Comparison of ENCODE assay signal across 16 cellular contexts in genomic region chr3:49845694-49846093, GRCh38. TPM values are rescaled to one million over a fixed set of nuclear protein-coding genes. Genes with fewer than 3 reads are reported as not detected.
DNase-seq lines count a peak whose midpoint lies in the region; ATAC-seq and TF ChIP-seq lines count a peak whose summit lies in the region.
"Had no signal": no experiment of that assay in that cellular context is flagged by ENCODE, and none has a peak within 500 bp of the region (broad histone marks: within the 10 kb centered on the region; RNA-seq: fewer than 3 reads in every experiment).

No MANE protein-coding gene starts in this region.

- H3K36me3 ChIP-seq in Peyer's patch, result no peaks in the 10 kb centered on the region
- no peaks in the 10 kb centered on the region for H3K36me3 ChIP-seq in mucosa of descending colon (ENCODE audit: low read depth)
- H3K36me3 ChIP-seq in upper lobe of right lung, result no peaks in the 10 kb centered on the region
- no peaks in the 10 kb centered on the region for H3K36me3 ChIP-seq in transverse colon

- ATAC-seq in left colon, result peak; percentile 83
- ATAC-seq in mucosa of descending colon, result peak; percentile 48
- ATAC-seq in upper lobe of right lung, result no peak

- intact Hi-C loops in left colon (cut with DNase I, micrococcal nuclease) (no loop called here), mucosa of descending colon (cut with DNase I, micrococcal nuclease) (no loop called here), upper lobe of right lung (cut with DNase I) (no loop called here), transverse colon (cut with DNase I; ENCODE audit: low total_unique reads) (loop anchor here (10.0 kb wide), 1 partner anchor 141 kb away; no protein-coding TSS in a partner anchor)
- intact Hi-C loops in activated T-helper 1 cell treated with anti-CD3 and anti-CD28 coated beads, Interleukin-12 subunit alpha, Interleukin-12 subunit beta, Interleukin-2, Interleukin-4 antibody, amounts not matched to agents 30 ng/mL and 10 ng/mL and 1 ng/mL, durations not matched to agents 14 hours and 24 hours and 36 hours (cut with micrococcal nuclease), result no loop called here

- H3K4me3 ChIP-seq in Peyer's patch (no peak overlapping the region), mucosa of descending colon (no peak overlapping the region), upper lobe of right lung (no peak overlapping the region), transverse colon (no peak overlapping the region)
- H3K4me3 ChIP-seq: HAP-1 had no signal

- H3K36me3 Mint-ChIP-seq in progenitor cell of endocrine pancreas (ENCODE audit: insufficient read depth), result peaks cover 1% of the 10 kb centered on the region
- H3K36me3 Mint-ChIP-seq in activated T-helper 1 cell treated with anti-CD3 and anti-CD28 coated beads, Interleukin-12 subunit alpha, Interleukin-12 subunit beta, Interleukin-2, Interleukin-4 antibody, amounts not matched to agents 30 ng/mL and 10 ng/mL and 1 ng/mL, durations not matched to agents 14 hours and 24 hours and 36 hours (ENCODE audit: low read depth), result peaks cover 4% of the 10 kb centered on the region
- H3K36me3 Mint-ChIP-seq: CD4-positive, alpha-beta memory T cell had no signal

- no peaks in the 10 kb centered on the region for H3K4me1 Mint-ChIP-seq in progenitor cell of endocrine pancreas (ENCODE audit: low read depth)
- no peaks in the 10 kb centered on the region for H3K4me1 Mint-ChIP-seq in activated T-helper 1 cell treated with anti-CD3 and anti-CD28 coated beads, Interleukin-12 subunit alpha, Interleukin-12 subunit beta, Interleukin-2, Interleukin-4 antibody, amounts not matched to agents 30 ng/mL and 10 ng/mL and 1 ng/mL, durations not matched to agents 14 hours and 24 hours and 36 hours (ENCODE audit: low read depth)
- H3K4me1 Mint-ChIP-seq: CD4-positive, alpha-beta memory T cell had no signal

- H3K27me3 Mint-ChIP-seq in progenitor cell of endocrine pancreas, result no peaks in the 10 kb centered on the region
- H3K27me3 Mint-ChIP-seq in activated T-helper 1 cell treated with anti-CD3 and anti-CD28 coated beads, Interleukin-12 subunit alpha, Interleukin-12 subunit beta, Interleukin-2, Interleukin-4 antibody, amounts not matched to agents 30 ng/mL and 10 ng/mL and 1 ng/mL, durations not matched to agents 14 hours and 24 hours and 36 hours (ENCODE audit: insufficient read depth), result no peaks in the 10 kb centered on the region
- H3K27me3 Mint-ChIP-seq: CD4-positive, alpha-beta memory T cell had no signal

- H3K4me3 Mint-ChIP-seq in progenitor cell of endocrine pancreas (ENCODE audit: low read depth), result no peak overlapping the region
- H3K4me3 Mint-ChIP-seq in activated T-helper 1 cell treated with anti-CD3 and anti-CD28 coated beads, Interleukin-12 subunit alpha, Interleukin-12 subunit beta, Interleukin-2, Interleukin-4 antibody, amounts not matched to agents 30 ng/mL and 10 ng/mL and 1 ng/mL, durations not matched to agents 14 hours and 24 hours and 36 hours, result no peak overlapping the region
- H3K4me3 Mint-ChIP-seq: CD4-positive, alpha-beta memory T cell had no signal

- peak overlapping the region; percentile 67 for H3K27ac Mint-ChIP-seq in progenitor cell of endocrine pancreas
- no peak overlapping the region for H3K27ac Mint-ChIP-seq in activated T-helper 1 cell treated with anti-CD3 and anti-CD28 coated beads, Interleukin-12 subunit alpha, Interleukin-12 subunit beta, Interleukin-2, Interleukin-4 antibody, amounts not matched to agents 30 ng/mL and 10 ng/mL and 1 ng/mL, durations not matched to agents 14 hours and 24 hours and 36 hours

- no peaks in the 10 kb centered on the region for H3K9me3 Mint-ChIP-seq in progenitor cell of endocrine pancreas (ENCODE audit: low read depth)
- H3K9me3 Mint-ChIP-seq in activated T-helper 1 cell treated with anti-CD3 and anti-CD28 coated beads, Interleukin-12 subunit alpha, Interleukin-12 subunit beta, Interleukin-2, Interleukin-4 antibody, amounts not matched to agents 30 ng/mL and 10 ng/mL and 1 ng/mL, durations not matched to agents 14 hours and 24 hours and 36 hours, result no peaks in the 10 kb centered on the region

- TF ChIP-seq CTCF in Peyer's patch (IDR thresholded peaks at IDR 0.05) (peak in 2 of 6 experiments; percentile 14 to 20), mucosa of descending colon (IDR thresholded peaks at IDR 0.05) (no peak), progenitor cell of endocrine pancreas (IDR thresholded peaks at IDR 0.05; ENCODE audit: unreplicated experiment) (no peak), upper lobe of right lung (IDR thresholded peaks at IDR 0.05) (no peak), transverse colon (IDR thresholded peaks at IDR 0.05) (no peak)

- TF ChIP-seq POLR2A in Peyer's patch (IDR thresholded peaks at IDR 0.05), result no peak
- no peak for TF ChIP-seq POLR2A in transverse colon (IDR thresholded peaks at IDR 0.05)

- H3K9me3 ChIP-seq in Peyer's patch (no peaks in the 10 kb centered on the region), mucosa of descending colon (no peaks in the 10 kb centered on the region), upper lobe of right lung (no peaks in the 10 kb centered on the region), transverse colon (no peaks in the 10 kb centered on the region)
- H3K9me3 ChIP-seq: HAP-1 had no signal

- DNase-seq in Peyer's patch (peak in 1 of 3 donors; percentile 80), left colon (peak in 1 of 2 donors; percentile 16), mucosa of descending colon (peak in 1 of 3 donors; percentile 55), progenitor cell of endocrine pancreas (ENCODE audit: low spot score, unreplicated experiment) (no peak), NCI-H2227 (lab: John Stamatoyannopoulos, UW; ENCODE audit: unreplicated experiment) (no peak), upper lobe of right lung (no peak), transverse colon (no peak)
- no peak for DNase-seq in activated T-helper 1 cell treated with anti-CD3 and anti-CD28 coated beads, Interleukin-12 subunit alpha, Interleukin-12 subunit beta, Interleukin-2, Interleukin-4 antibody, amounts not matched to agents 30 ng/mL and 10 ng/mL and 1 ng/mL, durations not matched to agents 14 hours and 24 hours and 36 hours (ENCODE audit: low spot score)
- DNase-seq: ACHN; CD4-positive, alpha-beta memory T cell; DMS79 treated with DMSO at 0.1 percent for 48 hours; EL had no signal

- whole genome bisulfite sequencing in transverse colon (ENCODE audit: low coverage in 1 of 2), 2 donors, result 84 to 94% methylated on average over 3 of the region's 3 CpGs

- peak overlapping the region in 3 of 4 donors; percentile 22 to 75 (median 67) for H3K27ac ChIP-seq in Peyer's patch
- H3K27ac ChIP-seq in upper lobe of right lung, result no peak overlapping the region
- no peak overlapping the region for H3K27ac ChIP-seq in transverse colon
- H3K27ac ChIP-seq: C4-2B had no signal

- no peak for TF ChIP-seq EP300 in transverse colon (IDR thresholded peaks at IDR 0.05; ENCODE audit: low read depth)

- H3K4me1 ChIP-seq in Peyer's patch (peaks cover 0 to 5% (median 0%) of the 10 kb centered on the region in 4 donors), mucosa of descending colon (ENCODE audit: low read depth) (no peaks in the 10 kb centered on the region), upper lobe of right lung (no peaks in the 10 kb centered on the region), transverse colon (no peaks in the 10 kb centered on the region)
- H3K4me1 ChIP-seq: HAP-1 had no signal

- in situ Hi-C loops in transverse colon (cut with MboI; ENCODE audit: low pct_ligation_motif_present in 1 of 4, low pct_unique_long_range_greater_than_20kb in 1 of 4, low sequenced_read_pairs in 3 of 4), result loop anchor here in 1 of 4 donors (10.0 kb wide), 1 partner anchor 141 kb away; no protein-coding TSS in a partner anchor

- H3K27me3 ChIP-seq in Peyer's patch, result no peaks in the 10 kb centered on the region
- no peaks in the 10 kb centered on the region for H3K27me3 ChIP-seq in upper lobe of right lung
- H3K27me3 ChIP-seq in transverse colon, result no peaks in the 10 kb centered on the region

RNA-seq across cellular contexts. Expression of gene TRAIP, which starts 10.7 kb away (rescaled TPM):
- 1 to 10 TPM; 2.1 to 8.3 (median 4.7) TPM for total RNA-seq in Peyer's patch
- 1 to 10 TPM; 3.2 to 5.3 TPM for total RNA-seq in left colon
- total RNA-seq in mucosa of descending colon, result 1 to 10 TPM; 2.6 to 5.4 (median 4.0) TPM
- 16.2 and 20.6 TPM in 2 replicates for total RNA-seq in progenitor cell of endocrine pancreas
- 1.5 TPM for total RNA-seq in upper lobe of right lung
- total RNA-seq in activated T-helper 1 cell treated with anti-CD3 and anti-CD28 coated beads, Interleukin-12 subunit alpha, Interleukin-12 subunit beta, Interleukin-2, Interleukin-4 antibody, amounts not matched to agents 30 ng/mL and 10 ng/mL and 1 ng/mL, durations not matched to agents 14 hours and 24 hours and 36 hours, result 26.5 and 27.9 TPM in 2 replicates
- total RNA-seq in transverse colon, result 1 to 10 TPM; 1.2 to 1.7 (median 1.6) TPM

RNA-seq across cellular contexts. Expression of gene CAMKV, which starts 24.0 kb away (rescaled TPM):
- total RNA-seq in Peyer's patch (1 to 10 TPM in 2 of 4 donors, not detected in 2; 1.2 to 2.1 TPM), left colon (under 1 TPM; 0.12 to 0.34 TPM), mucosa of descending colon (not detected), progenitor cell of endocrine pancreas (1.6 and 2.1 TPM in 2 replicates), upper lobe of right lung (not detected), transverse colon (under 1 TPM in 1 of 4 donors, not detected in 3; 0.14 TPM)
- 0.96 and 1.0 TPM in 2 replicates for total RNA-seq in activated T-helper 1 cell treated with anti-CD3 and anti-CD28 coated beads, Interleukin-12 subunit alpha, Interleukin-12 subunit beta, Interleukin-2, Interleukin-4 antibody, amounts not matched to agents 30 ng/mL and 10 ng/mL and 1 ng/mL, durations not matched to agents 14 hours and 24 hours and 36 hours
- total RNA-seq: A172; CD4-positive, alpha-beta memory T cell; HT1080 had no signal

RNA-seq across cellular contexts. Expression of gene UBA7, which starts 31.9 kb away (rescaled TPM):
- 100 to 1,000 TPM; 155 to 349 (median 263) TPM for total RNA-seq in Peyer's patch
- total RNA-seq in left colon, result 100 to 1,000 TPM in 1 of 2 donors, 10 to 100 TPM in 1; 71.6 to 102 TPM
- total RNA-seq in mucosa of descending colon, result 100 to 1,000 TPM in 2 of 3 donors, 10 to 100 TPM in 1; 90.3 to 192 (median 139) TPM
- 1.2 and 2.2 TPM in 2 replicates for total RNA-seq in progenitor cell of endocrine pancreas
- 110 TPM for total RNA-seq in upper lobe of right lung
- total RNA-seq in activated T-helper 1 cell treated with anti-CD3 and anti-CD28 coated beads, Interleukin-12 subunit alpha, Interleukin-12 subunit beta, Interleukin-2, Interleukin-4 antibody, amounts not matched to agents 30 ng/mL and 10 ng/mL and 1 ng/mL, durations not matched to agents 14 hours and 24 hours and 36 hours, result 90.3 and 97.5 TPM in 2 replicates
- 100 to 1,000 TPM in 1 of 4 donors, 10 to 100 TPM in 3; 77.5 to 112 (median 94.0) TPM for total RNA-seq in transverse colon

RNA-seq across cellular contexts. Expression of gene INKA1, which starts 42.6 kb away (rescaled TPM):
- total RNA-seq in Peyer's patch (10 to 100 TPM in 1 of 4 donors, 1 to 10 TPM in 1, not detected in 2; 1.9 to 22.3 TPM), left colon (1 to 10 TPM in 1 of 2 donors, under 1 TPM in 1; 0.27 to 2.0 TPM), mucosa of descending colon (1 to 10 TPM in 2 of 3 donors, under 1 TPM in 1; 0.58 to 2.8 (median 1.6) TPM), progenitor cell of endocrine pancreas (not detected in 2 replicates), upper lobe of right lung (6.6 TPM), transverse colon (1 to 10 TPM in 2 of 4 donors, not detected in 2; 1.4 to 1.5 TPM)
- 1.3 and 2.7 TPM in 2 replicates for total RNA-seq in activated T-helper 1 cell treated with anti-CD3 and anti-CD28 coated beads, Interleukin-12 subunit alpha, Interleukin-12 subunit beta, Interleukin-2, Interleukin-4 antibody, amounts not matched to agents 30 ng/mL and 10 ng/mL and 1 ng/mL, durations not matched to agents 14 hours and 24 hours and 36 hours

RNA-seq across cellular contexts. Expression of gene CDHR4, which starts 46.0 kb away (rescaled TPM):
- total RNA-seq in Peyer's patch (1 to 10 TPM in 1 of 4 donors, not detected in 3; 1.0 TPM), left colon (under 1 TPM in 1 of 2 donors, not detected in 1; 0.20 TPM), mucosa of descending colon (under 1 TPM in 1 of 3 donors, not detected in 2; 0.38 TPM), progenitor cell of endocrine pancreas (not detected in 2 replicates), upper lobe of right lung (not detected), transverse colon (not detected)
- total RNA-seq in activated T-helper 1 cell treated with anti-CD3 and anti-CD28 coated beads, Interleukin-12 subunit alpha, Interleukin-12 subunit beta, Interleukin-2, Interleukin-4 antibody, amounts not matched to agents 30 ng/mL and 10 ng/mL and 1 ng/mL, durations not matched to agents 14 hours and 24 hours and 36 hours, result not detected in 2 replicates
- total RNA-seq: A172, HT1080 had no signal

Comparison
In these comparisons a context has a peak if more than half of its experiments do, and no peak if none do; other contexts are left out.
1. H3K27ac ChIP-seq: peak in Peyer's patch (3 of 4); none in upper lobe of right lung (single experiment) and transverse colon (0 of 4).
2. RNA of gene UBA7, which starts 31.9 kb away (total RNA-seq): 155 to 349 TPM in Peyer's patch, 90.3 to 192 TPM in mucosa of descending colon, 110 TPM in upper lobe of right lung (single experiment), 71.6 to 102 TPM in left colon, 90.3 to 97.5 TPM in activated T-helper 1 cell treated with anti-CD3 and anti-CD28 coated beads, Interleukin-12 subunit alpha, Interleukin-12 subunit beta, Interleukin-2, Interleukin-4 antibody, amounts not matched to agents 30 ng/mL and 10 ng/mL and 1 ng/mL, durations not matched to agents 14 hours and 24 hours and 36 hours and 77.5 to 112 TPM in transverse colon; 1.2 to 2.2 TPM in progenitor cell of endocrine pancreas; every median in the first group is over 10 times any median in the second.